Comparison of ENCODE assay signal across 9 cellular contexts in genomic region chr15:52112203-52112750, GRCh38. TPM values are rescaled to one million over a fixed set of nuclear protein-coding genes. Genes with fewer than 3 reads are reported as not detected.
DNase-seq lines count a peak whose midpoint lies in the region; ATAC-seq and TF ChIP-seq lines count a peak whose summit lies in the region.
"Had no signal": no experiment of that assay in that cellular context is flagged by ENCODE, and none has a peak within 500 bp of the region (broad histone marks: within the 10 kb centered on the region; RNA-seq: fewer than 3 reads in every experiment).

No MANE protein-coding gene starts in this region.

- H3K27me3 ChIP-seq in suprapubic skin: peaks cover 5% of the 10 kb centered on the region

- H3K27ac Mint-ChIP-seq in T-helper 2 cell treated with Interferon-gamma antibody and Interleukin-4, amounts not matched to agents 5 μg/mL and 100 μg/mL, for 36 hours: no peak overlapping the region

- no peak for TF ChIP-seq EP300 in suprapubic skin (IDR thresholded peaks at IDR 0.05)

- H3K36me3 ChIP-seq in mesodermal cell (ENCODE audit: control insufficient read depth, insufficient read depth, low read length) (no peaks in the 10 kb centered on the region), suprapubic skin (no peaks in the 10 kb centered on the region)
- H3K36me3 ChIP-seq: neutrophil had no signal

- H3K27ac ChIP-seq in mesodermal cell (ENCODE audit: low read depth, low read length, severe bottlenecking): no peak overlapping the region
- H3K27ac ChIP-seq in suprapubic skin: peak overlapping the region; percentile 45
- H3K27ac ChIP-seq: neutrophil had no signal

- TF ChIP-seq POLR2A in suprapubic skin (IDR thresholded peaks at IDR 0.05): no peak

- H3K9me3 ChIP-seq in mesodermal cell (ENCODE audit: control insufficient read depth, low read length) (no peaks in the 10 kb centered on the region), suprapubic skin (no peaks in the 10 kb centered on the region)
- H3K9me3 ChIP-seq: neutrophil had no signal

- peak overlapping the region; percentile 25 to 43 for H3K4me3 ChIP-seq in cardiac fibroblast (replicated peaks in 1 of 2; ENCODE audit: low read depth in 2 of 2, low read length in 2 of 2)
- H3K4me3 ChIP-seq in mesodermal cell (ENCODE audit: extremely low read depth, insufficient read depth, low read length, poor library complexity, severe bottlenecking): peak overlapping the region; percentile 21
- H3K4me3 ChIP-seq in suprapubic skin: peak overlapping the region; percentile 52

- H3K36me3 Mint-ChIP-seq in T-helper 2 cell treated with Interferon-gamma antibody and Interleukin-4, amounts not matched to agents 5 μg/mL and 100 μg/mL, for 36 hours (ENCODE audit: low read depth): no peaks in the 10 kb centered on the region

- peak; percentile 25 for DNase-seq in T-helper 2 cell treated with Interferon-gamma antibody and Interleukin-4, amounts not matched to agents 5 μg/mL and 100 μg/mL, for 36 hours (ENCODE audit: low spot score)
- DNase-seq in cardiac fibroblast (ENCODE audit: low read depth in 2 of 2): no peak
- DNase-seq in suprapubic skin (ENCODE audit: low spot score in 2 of 2): no peak
- DNase-seq in NCI-H1436 treated with DMSO at 0.1 percent for 48 hours (lab: John Stamatoyannopoulos, UW): no peak
- DNase-seq in NCI-H187 (lab: John Stamatoyannopoulos, UW): no peak
- no peak for DNase-seq in pons (ENCODE audit: low spot score)

- H3K9me3 Mint-ChIP-seq in T-helper 2 cell treated with Interferon-gamma antibody and Interleukin-4, amounts not matched to agents 5 μg/mL and 100 μg/mL, for 36 hours: no peaks in the 10 kb centered on the region

- peak overlapping the region; percentile 78 for H3K4me3 Mint-ChIP-seq in T-helper 2 cell treated with Interferon-gamma antibody and Interleukin-4, amounts not matched to agents 5 μg/mL and 100 μg/mL, for 36 hours

- WGBS in mesodermal cell (ENCODE audit: insufficient coverage in 2 of 2), 2 experiments: 20 to 29% methylated on average over 56 to 60 of the region's 61 CpGs
- WGBS in suprapubic skin: 4% methylated on average over 13 of the region's 61 CpGs

- peak; percentile 35 for ATAC-seq in GM18868 (IDR thresholded peaks at IDR 0.05; ENCODE audit: unreplicated experiment)

- H3K4me1 Mint-ChIP-seq in T-helper 2 cell treated with Interferon-gamma antibody and Interleukin-4, amounts not matched to agents 5 μg/mL and 100 μg/mL, for 36 hours (ENCODE audit: low read depth): peaks cover 9% of the 10 kb centered on the region

- TF ChIP-seq CTCF in cardiac fibroblast (IDR thresholded peaks at IDR 0.05; ENCODE audit: low read depth, low read length) (no peak), suprapubic skin (IDR thresholded peaks at IDR 0.05) (peak in 1 of 2 donors; percentile 11)

- H3K4me1 ChIP-seq in mesodermal cell (ENCODE audit: control insufficient read depth, insufficient read depth, low read length, poor library complexity, severe bottlenecking): peaks cover 4% of the 10 kb centered on the region
- H3K4me1 ChIP-seq in suprapubic skin: peaks cover 14% of the 10 kb centered on the region

- H3K27me3 Mint-ChIP-seq in T-helper 2 cell treated with Interferon-gamma antibody and Interleukin-4, amounts not matched to agents 5 μg/mL and 100 μg/mL, for 36 hours (ENCODE audit: low read depth): peaks cover 28% of the 10 kb centered on the region

RNA-seq across cellular contexts. Expression of gene BCL2L10, which starts 0.3 kb away (rescaled TPM):
- not detected for polyA plus RNA-seq in mesodermal cell (2013, experiment 1 of 2)
- not detected for polyA plus RNA-seq in mesodermal cell (2013, experiment 2 of 2)
- total RNA-seq in suprapubic skin: 10 to 100 TPM in 3 of 4 donors, 1 to 10 TPM in 1; 9.3 to 18.1 (median 15.1) TPM
